Comparison of ENCODE assay signal across 16 cellular contexts in genomic region chr12:75000120-75000519, GRCh38.
DNase-seq lines count a peak whose midpoint lies in the region; ATAC-seq and TF ChIP-seq lines count a peak whose summit lies in the region.
"Had no signal": no experiment of that assay in that cellular context is flagged by ENCODE, and none has a peak within 500 bp of the region (broad histone marks: within the 10 kb centered on the region; RNA-seq: fewer than 3 reads in every experiment).

No MANE protein-coding gene starts in this region.

- H3K9me3 Mint-ChIP-seq in CD4-positive, alpha-beta T cell = peaks cover 2% of the 10 kb centered on the region
- peaks cover 5% of the 10 kb centered on the region for H3K9me3 Mint-ChIP-seq in CD8-positive, alpha-beta T cell
- H3K9me3 Mint-ChIP-seq in central memory CD8-positive, alpha-beta T cell = no peaks in the 10 kb centered on the region
- no peaks in the 10 kb centered on the region for H3K9me3 Mint-ChIP-seq in activated naive CD4-positive, alpha-beta T cell treated with anti-CD3 and anti-CD28 coated beads, Interleukin-2, amount 50 U/mL, for 72 hours

- no peak overlapping the region for H3K27ac ChIP-seq in CD4-positive, alpha-beta T cell (ENCODE audit: low read depth, low read length)
- no peak overlapping the region for H3K27ac ChIP-seq in CD8-positive, alpha-beta T cell (ENCODE audit: low read depth, low read length)
- H3K27ac ChIP-seq in OCI-LY3 (ENCODE audit: low read length) = no peak overlapping the region
- H3K27ac ChIP-seq: SJSA1 had no signal

- no peak overlapping the region for H3K4me2 ChIP-seq in OCI-LY3 (ENCODE audit: low read length)

- TF ChIP-seq CTCF in CD4-positive, alpha-beta T cell (IDR thresholded peaks at IDR 0.05) = no peak
- no peak for TF ChIP-seq CTCF in CD8-positive, alpha-beta T cell (IDR thresholded peaks at IDR 0.05)
- TF ChIP-seq CTCF in OCI-LY3 (IDR thresholded peaks at IDR 0.05; ENCODE audit: low read depth, low read length) = no peak

- CTCF ChIA-PET in CD4-positive, alpha-beta T cell (lab: Charles Lee) = no interaction called here
- CTCF ChIA-PET in CD8-positive, alpha-beta T cell (lab: Charles Lee) = interaction anchor here (0.6 kb wide), 1 partner anchor 11 kb away, joined by 3 read pairs; no protein-coding TSS in a partner anchor

- H3K36me3 Mint-ChIP-seq in CD4-positive, alpha-beta T cell (ENCODE audit: low read depth) = no peaks in the 10 kb centered on the region
- no peaks in the 10 kb centered on the region for H3K36me3 Mint-ChIP-seq in CD8-positive, alpha-beta T cell
- H3K36me3 Mint-ChIP-seq in central memory CD8-positive, alpha-beta T cell (ENCODE audit: insufficient read depth) = no peaks in the 10 kb centered on the region
- H3K36me3 Mint-ChIP-seq in activated naive CD4-positive, alpha-beta T cell treated with anti-CD3 and anti-CD28 coated beads, Interleukin-2, amount 50 U/mL, for 72 hours = no peaks in the 10 kb centered on the region
- H3K36me3 Mint-ChIP-seq: CD14-positive monocyte had no signal

- no peaks in the 10 kb centered on the region for H3K4me1 ChIP-seq in CD8-positive, alpha-beta T cell (ENCODE audit: insufficient read depth, low read length)
- H3K4me1 ChIP-seq in OCI-LY3 (ENCODE audit: low read length) = peaks cover 7% of the 10 kb centered on the region; the same call in 1 of the 2 replicates
- H3K4me1 ChIP-seq: SJSA1 had no signal

- intact Hi-C loops in CD4-positive, alpha-beta T cell (cut with DNase I, micrococcal nuclease) = no loop called here
- intact Hi-C loops in CD8-positive, alpha-beta T cell (cut with DNase I, micrococcal nuclease) = no loop called here

- ATAC-seq in CD4-positive, alpha-beta T cell (ENCODE audit: poor library complexity) = no peak
- no peak for ATAC-seq in CD8-positive, alpha-beta T cell
- no peak for ATAC-seq in central memory CD8-positive, alpha-beta T cell (replicated peaks; ENCODE audit: extremely low read depth, poor library complexity, severe bottlenecking)
- ATAC-seq in activated naive CD4-positive, alpha-beta T cell treated with anti-CD3 and anti-CD28 coated beads, Interleukin-2, amount 50 U/mL, for 72 hours = no peak
- ATAC-seq: Panc1 had no signal

- no peak overlapping the region for H3K27ac Mint-ChIP-seq in CD4-positive, alpha-beta T cell
- no peak overlapping the region for H3K27ac Mint-ChIP-seq in CD8-positive, alpha-beta T cell
- peak overlapping the region; percentile 30 for H3K27ac Mint-ChIP-seq in central memory CD8-positive, alpha-beta T cell (ENCODE audit: low read depth)
- no peak overlapping the region for H3K27ac Mint-ChIP-seq in activated naive CD4-positive, alpha-beta T cell treated with anti-CD3 and anti-CD28 coated beads, Interleukin-2, amount 50 U/mL, for 72 hours
- H3K27ac Mint-ChIP-seq: CD14-positive monocyte had no signal

- H3K27me3 Mint-ChIP-seq in CD4-positive, alpha-beta T cell = no peaks in the 10 kb centered on the region
- H3K27me3 Mint-ChIP-seq in CD8-positive, alpha-beta T cell (ENCODE audit: low read depth) = no peaks in the 10 kb centered on the region
- no peaks in the 10 kb centered on the region for H3K27me3 Mint-ChIP-seq in central memory CD8-positive, alpha-beta T cell

- no peak overlapping the region for H3K4me3 ChIP-seq in CD8-positive, alpha-beta T cell (ENCODE audit: low read depth, low read length)
- no peak overlapping the region for H3K4me3 ChIP-seq in OCI-LY3 (ENCODE audit: low read length)
- H3K4me3 ChIP-seq: SJSA1 had no signal

- H3K4me3 Mint-ChIP-seq in CD4-positive, alpha-beta T cell = peak overlapping the region; percentile 5
- peak overlapping the region; percentile 2 for H3K4me3 Mint-ChIP-seq in CD8-positive, alpha-beta T cell
- no peak overlapping the region for H3K4me3 Mint-ChIP-seq in central memory CD8-positive, alpha-beta T cell
- H3K4me3 Mint-ChIP-seq: CD14-positive monocyte had no signal

- H3K4me1 Mint-ChIP-seq in CD4-positive, alpha-beta T cell (ENCODE audit: low read depth) = peaks cover 5% of the 10 kb centered on the region
- peaks cover 10% of the 10 kb centered on the region for H3K4me1 Mint-ChIP-seq in CD8-positive, alpha-beta T cell (ENCODE audit: low read depth)
- no peaks in the 10 kb centered on the region for H3K4me1 Mint-ChIP-seq in central memory CD8-positive, alpha-beta T cell
- H3K4me1 Mint-ChIP-seq: CD14-positive monocyte had no signal

- POLR2A ChIA-PET in CD4-positive, alpha-beta T cell (lab: Charles Lee) = no interaction called here
- POLR2A ChIA-PET in CD8-positive, alpha-beta T cell (lab: Charles Lee) = no interaction called here

- no peaks in the 10 kb centered on the region for H3K27me3 ChIP-seq in CD4-positive, alpha-beta T cell (ENCODE audit: control insufficient read depth, insufficient read depth, low read length)
- H3K27me3 ChIP-seq in CD8-positive, alpha-beta T cell (ENCODE audit: insufficient read depth, low read length) = no peaks in the 10 kb centered on the region
- H3K27me3 ChIP-seq in OCI-LY3 (ENCODE audit: low read depth, low read length) = no peaks in the 10 kb centered on the region
- H3K27me3 ChIP-seq: SJSA1 had no signal

- no peaks in the 10 kb centered on the region for H3K9me3 ChIP-seq in CD4-positive, alpha-beta T cell (ENCODE audit: control insufficient read depth, low read length)
- H3K9me3 ChIP-seq in CD8-positive, alpha-beta T cell (ENCODE audit: low read length) = no peaks in the 10 kb centered on the region
- no peaks in the 10 kb centered on the region for H3K9me3 ChIP-seq in OCI-LY3 (ENCODE audit: insufficient read depth, low read length)
- H3K9me3 ChIP-seq: SJSA1 had no signal

- H3K79me2 ChIP-seq in OCI-LY3 (ENCODE audit: low read length) = no peaks in the 10 kb centered on the region

- H3K36me3 ChIP-seq in CD8-positive, alpha-beta T cell (ENCODE audit: insufficient read depth, low read length) = no peaks in the 10 kb centered on the region
- no peaks in the 10 kb centered on the region for H3K36me3 ChIP-seq in OCI-LY3 (replicated peaks; ENCODE audit: low read depth, low read length)
- H3K36me3 ChIP-seq: SJSA1 had no signal

- H4K20me1 ChIP-seq in OCI-LY3 (ENCODE audit: insufficient read depth, low read length) = no peaks in the 10 kb centered on the region

- DNase-seq in CD4-positive, alpha-beta T cell = no peak
- no peak for DNase-seq in CD8-positive, alpha-beta T cell
- DNase-seq in central memory CD8-positive, alpha-beta T cell (ENCODE audit: low spot score in 2 of 2) = no peak
- no peak for DNase-seq in NCI-H146 treated with DMSO at 0.1 percent for 48 hours (lab: John Stamatoyannopoulos, UW; ENCODE audit: unreplicated experiment)
- no peak for DNase-seq in activated naive CD4-positive, alpha-beta T cell treated with anti-CD3 and anti-CD28 coated beads, Interleukin-2, amount 50 U/mL, for 72 hours (ENCODE audit: low spot score in 2 of 2)
- DNase-seq in hepatic stellate cell (ENCODE audit: low spot score) = no peak
- DNase-seq: AML-193, MV-4-11, NCI-H187 treated with DMSO at 0.1 percent for 48 hours, NCI-H345, NCI-H524 treated with DMSO at 0.1 percent for 48 hours, SW 1271 had no signal

- H3K9ac ChIP-seq in OCI-LY3 (ENCODE audit: low read length) = no peak overlapping the region

- peak overlapping the region; percentile 25; the same call in 1 of the 2 replicates for H2AFZ ChIP-seq in OCI-LY3 (ENCODE audit: low read depth, low read length)
